In genomic region chr7:158261362-158262235, GRCh38 we compare ENCODE assay signal across 2 cellular contexts.
TF ChIP-seq lines count a peak whose summit lies in the region.

No MANE protein-coding gene starts in this region.

TF ChIP-seq in HepG2, 621 proteins besides CTCF, POLR2A, EP300 and RAD21:
- no peak for TF ChIP-seq ZNF460 (CRISPR knock-in tag; IDR thresholded peaks at IDR 0.05; ENCODE audit: borderline replicate concordance)

TF ChIP-seq in H1, 55 proteins besides CTCF, POLR2A, EP300 and RAD21:
- TF ChIP-seq HDAC6 (IDR thresholded peaks at IDR 0.05; ENCODE audit: low read depth, low read length), result no peak
- no peak for TF ChIP-seq YY1 (IDR thresholded peaks at IDR 0.05; ENCODE audit: low read depth, low read length)
- no peak for TF ChIP-seq HDAC2 (IDR thresholded peaks at IDR 0.05; ENCODE audit: borderline replicate concordance in 1 of 2, low read depth in 2 of 2, low read length in 2 of 2)
- no peak for TF ChIP-seq GABPA (IDR thresholded peaks at IDR 0.05; ENCODE audit: borderline replicate concordance, insufficient read depth, low read length)
- no peak for TF ChIP-seq ATF2 (IDR thresholded peaks at IDR 0.05; ENCODE audit: low read length)
- TF ChIP-seq RXRA (IDR thresholded peaks at IDR 0.05; ENCODE audit: insufficient read depth, low read depth, low read length), result no peak
- no peak for TF ChIP-seq JUND (IDR thresholded peaks at IDR 0.05; ENCODE audit: low read length)
- no peak for TF ChIP-seq SP4 (IDR thresholded peaks at IDR 0.05; ENCODE audit: low read length)
- TF ChIP-seq JUN (IDR thresholded peaks at IDR 0.05; ENCODE audit: low read depth, low read length), result no peak
- no peak for TF ChIP-seq CEBPB (IDR thresholded peaks at IDR 0.05; ENCODE audit: low read depth, low read length)
